Comparison of ENCODE assay signal across 1 cellular context in genomic region chr1:92831762-92832536, GRCh38.
TF ChIP-seq lines count a peak whose summit lies in the region.

TSS of gene RPL5 (plus strand) at chr1:92832040. CDS start at chr1:92832115, 75 bp downstream.

TF ChIP-seq in HEK293, 187 proteins besides CTCF, POLR2A, EP300 and RAD21 (continued from another document and continues in another):
- TF ChIP-seq, protein P1, sequence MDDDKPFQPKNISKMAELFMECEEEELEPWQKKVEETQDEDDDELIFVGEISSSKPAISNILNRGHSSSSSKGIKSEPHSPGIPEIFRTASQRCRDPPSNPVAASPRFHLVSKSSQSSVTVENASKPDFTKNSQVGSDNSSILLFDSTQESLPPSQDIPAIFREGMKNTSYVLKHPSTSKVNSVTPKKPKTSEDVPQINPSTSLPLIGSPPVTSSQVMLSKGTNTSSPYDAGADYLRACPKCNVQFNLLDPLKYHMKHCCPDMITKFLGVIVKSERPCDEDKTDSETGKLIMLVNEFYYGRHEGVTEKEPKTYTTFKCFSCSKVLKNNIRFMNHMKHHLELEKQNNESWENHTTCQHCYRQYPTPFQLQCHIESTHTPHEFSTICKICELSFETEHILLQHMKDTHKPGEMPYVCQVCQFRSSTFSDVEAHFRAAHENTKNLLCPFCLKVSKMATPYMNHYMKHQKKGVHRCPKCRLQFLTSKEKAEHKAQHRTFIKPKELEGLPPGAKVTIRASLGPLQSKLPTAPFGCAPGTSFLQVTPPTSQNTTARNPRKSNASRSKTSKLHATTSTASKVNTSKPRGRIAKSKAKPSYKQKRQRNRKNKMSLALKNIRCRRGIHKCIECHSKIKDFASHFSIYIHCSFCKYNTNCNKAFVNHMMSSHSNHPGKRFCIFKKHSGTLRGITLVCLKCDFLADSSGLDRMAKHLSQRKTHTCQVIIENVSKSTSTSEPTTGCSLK (tag by site-specific recombination; IDR thresholded peaks at IDR 0.05) = no peak
- TF ChIP-seq ZNF664 (tag by site-specific recombination; IDR thresholded peaks at IDR 0.05) (peak; percentile 68; the same call in 1 of the 2 replicates), ZBTB26 (tag by site-specific recombination; optimal IDR thresholded peaks at IDR 0.05) (peak; percentile 72), KLF7 (tag by site-specific recombination; IDR thresholded peaks at IDR 0.05; ENCODE audit: borderline replicate concordance) (peak; percentile 90), ZNF394 (tag by site-specific recombination; IDR thresholded peaks at IDR 0.05; ENCODE audit: borderline replicate concordance) (peak; percentile 86; the same call in 1 of the 2 replicates), OSR2 (tag by site-specific recombination; IDR thresholded peaks at IDR 0.05) (no peak), ZNF610 (tag by site-specific recombination; IDR thresholded peaks at IDR 0.05; ENCODE audit: borderline replicate concordance) (peak; percentile 89), HIC1 (tag by site-specific recombination; IDR thresholded peaks at IDR 0.05) (no peak), HOXA7 (CRISPR knock-in tag; IDR thresholded peaks at IDR 0.05; ENCODE audit: borderline replicate concordance) (no peak), ZFHX2 (tag by site-specific recombination; conservative IDR thresholded peaks at IDR 0.05) (peak; percentile 47; the same call in 1 of the 2 replicates), OVOL3 (tag by site-specific recombination; IDR thresholded peaks at IDR 0.05) (peak; percentile 80; the same call in 1 of the 2 replicates), SETDB1 (IDR thresholded peaks at IDR 0.05; ENCODE audit: insufficient read length, low read length) (peak; percentile 65), ZSCAN16 (tag by site-specific recombination; IDR thresholded peaks at IDR 0.05) (peak; percentile 83), ZFP69B (tag by site-specific recombination; IDR thresholded peaks at IDR 0.05) (0 out of 2 replicates have a peak, but pooled peaks have one; percentile 61), ZBTB48 (tag by site-specific recombination; IDR thresholded peaks at IDR 0.05) (peak; percentile 77; the same call in 1 of the 2 replicates), ZNF341 (tag by site-specific recombination; IDR thresholded peaks at IDR 0.05; ENCODE audit: low read depth) (peak; percentile 73), SP2 (tag by site-specific recombination; IDR thresholded peaks at IDR 0.05) (peak; percentile 75), ZNF768 (tag by site-specific recombination; IDR thresholded peaks at IDR 0.05) (peak; percentile 96; the same call in 1 of the 2 replicates), ZEB2 (tag by site-specific recombination; IDR thresholded peaks at IDR 0.05) (peak; percentile 87), GFI1B (tag by site-specific recombination; IDR thresholded peaks at IDR 0.05) (0 out of 2 replicates have a peak, but pooled peaks have one; percentile 33), ZNF416 (tag by site-specific recombination; IDR thresholded peaks at IDR 0.05) (no peak), BCL11A (tag by site-specific recombination; IDR thresholded peaks at IDR 0.05; ENCODE audit: low read depth) (no peak), ZNF449 (tag by site-specific recombination; IDR thresholded peaks at IDR 0.05) (0 out of 2 replicates have a peak, but pooled peaks have one; percentile 27), ZNF792 (tag by site-specific recombination; IDR thresholded peaks at IDR 0.05) (peak; percentile 76), TRIM28 (IDR thresholded peaks at IDR 0.05; ENCODE audit: borderline replicate concordance, low read length) (peak; percentile 79; the same call in 1 of the 2 replicates), ZNF133 (tag by site-specific recombination; IDR thresholded peaks at IDR 0.05) (no peak), ZBTB1 (tag by site-specific recombination; IDR thresholded peaks at IDR 0.05) (0 out of 2 replicates have a peak, but pooled peaks have one; percentile 6), ZNF785 (tag by site-specific recombination; IDR thresholded peaks at IDR 0.05) (0 out of 2 replicates have a peak, but pooled peaks have one; percentile 83), ZNF274 (IDR thresholded peaks at IDR 0.05; ENCODE audit: low read length) (no peak), ZNF274 (tag by site-specific recombination; IDR thresholded peaks at IDR 0.05; ENCODE audit: borderline replicate concordance) (no peak), SCRT1 (tag by site-specific recombination; IDR thresholded peaks at IDR 0.05; ENCODE audit: borderline replicate concordance) (no peak), SCRT2 (tag by site-specific recombination; IDR thresholded peaks at IDR 0.05) (peak; percentile 66; the same call in 1 of the 2 replicates), ZNF521 (tag by site-specific recombination; IDR thresholded peaks at IDR 0.05) (no peak), KLF1 (tag by site-specific recombination; IDR thresholded peaks at IDR 0.05) (peak; percentile 88), KLF8 (tag by site-specific recombination; IDR thresholded peaks at IDR 0.05) (peak; percentile 98), ZNF266 (tag by site-specific recombination; IDR thresholded peaks at IDR 0.05; ENCODE audit: low read depth) (no peak), ZNF629 (tag by site-specific recombination; IDR thresholded peaks at IDR 0.05) (peak; percentile 93), EGR2 (tag by site-specific recombination; IDR thresholded peaks at IDR 0.05; ENCODE audit: low read depth) (peak; percentile 46), ZNF366 (tag by site-specific recombination; conservative IDR thresholded peaks at IDR 0.05) (peak; percentile 34), ZNF404 (tag by site-specific recombination; IDR thresholded peaks at IDR 0.05) (no peak; the same call in 1 of the 2 replicates), SP7 (tag by site-specific recombination; IDR thresholded peaks at IDR 0.05) (peak; percentile 97), KLF17 (tag by site-specific recombination; IDR thresholded peaks at IDR 0.05) (peak; percentile 93), BCL6B (tag by site-specific recombination; IDR thresholded peaks at IDR 0.05) (no peak), ZNF777 (tag by site-specific recombination; IDR thresholded peaks at IDR 0.05; ENCODE audit: borderline replicate concordance) (peak; percentile 95), ZNF654 (tag by site-specific recombination; IDR thresholded peaks at IDR 0.05; ENCODE audit: low read depth) (peak; percentile 29), GLIS2 (tag by site-specific recombination; IDR thresholded peaks at IDR 0.05) (peak; percentile 68)
- TF ChIP-seq, protein P2, sequence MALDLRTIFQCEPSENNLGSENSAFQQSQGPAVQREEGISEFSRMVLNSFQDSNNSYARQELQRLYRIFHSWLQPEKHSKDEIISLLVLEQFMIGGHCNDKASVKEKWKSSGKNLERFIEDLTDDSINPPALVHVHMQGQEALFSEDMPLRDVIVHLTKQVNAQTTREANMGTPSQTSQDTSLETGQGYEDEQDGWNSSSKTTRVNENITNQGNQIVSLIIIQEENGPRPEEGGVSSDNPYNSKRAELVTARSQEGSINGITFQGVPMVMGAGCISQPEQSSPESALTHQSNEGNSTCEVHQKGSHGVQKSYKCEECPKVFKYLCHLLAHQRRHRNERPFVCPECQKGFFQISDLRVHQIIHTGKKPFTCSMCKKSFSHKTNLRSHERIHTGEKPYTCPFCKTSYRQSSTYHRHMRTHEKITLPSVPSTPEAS (tag by site-specific recombination; IDR thresholded peaks at IDR 0.05) = peak; percentile 68
- TF ChIP-seq, protein P3, sequence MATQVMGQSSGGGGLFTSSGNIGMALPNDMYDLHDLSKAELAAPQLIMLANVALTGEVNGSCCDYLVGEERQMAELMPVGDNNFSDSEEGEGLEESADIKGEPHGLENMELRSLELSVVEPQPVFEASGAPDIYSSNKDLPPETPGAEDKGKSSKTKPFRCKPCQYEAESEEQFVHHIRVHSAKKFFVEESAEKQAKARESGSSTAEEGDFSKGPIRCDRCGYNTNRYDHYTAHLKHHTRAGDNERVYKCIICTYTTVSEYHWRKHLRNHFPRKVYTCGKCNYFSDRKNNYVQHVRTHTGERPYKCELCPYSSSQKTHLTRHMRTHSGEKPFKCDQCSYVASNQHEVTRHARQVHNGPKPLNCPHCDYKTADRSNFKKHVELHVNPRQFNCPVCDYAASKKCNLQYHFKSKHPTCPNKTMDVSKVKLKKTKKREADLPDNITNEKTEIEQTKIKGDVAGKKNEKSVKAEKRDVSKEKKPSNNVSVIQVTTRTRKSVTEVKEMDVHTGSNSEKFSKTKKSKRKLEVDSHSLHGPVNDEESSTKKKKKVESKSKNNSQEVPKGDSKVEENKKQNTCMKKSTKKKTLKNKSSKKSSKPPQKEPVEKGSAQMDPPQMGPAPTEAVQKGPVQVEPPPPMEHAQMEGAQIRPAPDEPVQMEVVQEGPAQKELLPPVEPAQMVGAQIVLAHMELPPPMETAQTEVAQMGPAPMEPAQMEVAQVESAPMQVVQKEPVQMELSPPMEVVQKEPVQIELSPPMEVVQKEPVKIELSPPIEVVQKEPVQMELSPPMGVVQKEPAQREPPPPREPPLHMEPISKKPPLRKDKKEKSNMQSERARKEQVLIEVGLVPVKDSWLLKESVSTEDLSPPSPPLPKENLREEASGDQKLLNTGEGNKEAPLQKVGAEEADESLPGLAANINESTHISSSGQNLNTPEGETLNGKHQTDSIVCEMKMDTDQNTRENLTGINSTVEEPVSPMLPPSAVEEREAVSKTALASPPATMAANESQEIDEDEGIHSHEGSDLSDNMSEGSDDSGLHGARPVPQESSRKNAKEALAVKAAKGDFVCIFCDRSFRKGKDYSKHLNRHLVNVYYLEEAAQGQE (tag by site-specific recombination; IDR thresholded peaks at IDR 0.05) = peak; percentile 68
- TF ChIP-seq, protein P4, sequence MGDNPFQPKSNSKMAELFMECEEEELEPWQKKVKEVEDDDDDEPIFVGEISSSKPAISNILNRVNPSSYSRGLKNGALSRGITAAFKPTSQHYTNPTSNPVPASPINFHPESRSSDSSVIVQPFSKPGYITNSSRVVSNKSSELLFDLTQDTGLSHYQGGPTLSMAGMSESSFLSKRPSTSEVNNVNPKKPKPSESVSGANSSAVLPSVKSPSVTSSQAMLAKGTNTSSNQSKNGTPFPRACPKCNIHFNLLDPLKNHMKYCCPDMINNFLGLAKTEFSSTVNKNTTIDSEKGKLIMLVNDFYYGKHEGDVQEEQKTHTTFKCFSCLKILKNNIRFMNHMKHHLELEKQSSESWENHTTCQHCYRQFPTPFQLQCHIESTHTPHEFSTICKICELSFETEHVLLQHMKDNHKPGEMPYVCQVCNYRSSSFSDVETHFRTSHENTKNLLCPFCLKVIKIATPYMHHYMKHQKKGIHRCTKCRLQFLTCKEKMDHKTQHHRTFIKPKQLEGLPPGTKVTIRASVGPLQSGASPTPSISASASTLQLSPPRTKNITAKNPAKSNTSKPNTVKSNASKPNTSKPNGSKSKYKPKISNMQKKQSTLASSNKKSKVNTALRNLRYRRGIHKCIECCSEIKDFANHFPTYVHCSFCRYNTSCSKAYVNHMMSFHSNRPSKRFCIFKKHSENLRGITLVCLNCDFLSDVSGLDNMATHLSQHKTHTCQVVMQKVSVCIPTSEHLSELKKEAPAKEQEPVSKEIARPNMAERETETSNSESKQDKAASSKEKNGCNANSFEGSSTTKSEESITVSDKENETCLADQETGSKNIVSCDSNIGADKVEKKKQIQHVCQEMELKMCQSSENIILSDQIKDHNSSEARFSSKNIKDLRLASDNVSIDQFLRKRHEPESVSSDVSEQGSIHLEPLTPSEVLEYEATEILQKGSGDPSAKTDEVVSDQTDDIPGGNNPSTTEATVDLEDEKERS (tag by site-specific recombination; IDR thresholded peaks at IDR 0.05) = peak; percentile 39; the same call in 1 of the 2 replicates
